8 cellular contexts compared by ENCODE assay signal in genomic region chr7:108181073-108181985, GRCh38. TPM values are rescaled to one million over a fixed set of nuclear protein-coding genes. Genes with fewer than 3 reads are reported as not detected.
DNase-seq lines count a peak whose midpoint lies in the region; ATAC-seq, FAIRE-seq and TF ChIP-seq lines count a peak whose summit lies in the region.

No MANE protein-coding gene starts in this region.

- peak; percentile 82 for TF ChIP-seq CTCF in CD14-positive monocyte (IDR thresholded peaks at IDR 0.05)
- peak; percentile 21 for TF ChIP-seq CTCF in GM20000 (IDR thresholded peaks at IDR 0.05; ENCODE audit: extremely low read depth, missing control alignments)
- peak; percentile 79 for TF ChIP-seq CTCF in psoas muscle (IDR thresholded peaks at IDR 0.05)

- WGBS in psoas muscle, 3 donors = 54 to 60% (median 58%) methylated on average over 8 of the region's 8 CpGs

- H3K4me3 Mint-ChIP-seq in CD14-positive monocyte = no peak overlapping the region

- ATAC-seq in psoas muscle (peak in 3 of 4 donors; percentile 42 to 60 (median 60)), GM21717 (IDR thresholded peaks at IDR 0.05; ENCODE audit: unreplicated experiment) (no peak)

- H3K27ac Mint-ChIP-seq in CD14-positive monocyte = no peak overlapping the region

- H3K27ac ChIP-seq in psoas muscle = no peak overlapping the region
- H3K27ac ChIP-seq in effector memory CD4-positive, alpha-beta T cell (ENCODE audit: insufficient read depth, low read length, poor library complexity, severe bottlenecking) = no peak overlapping the region

- no peaks in the 10 kb centered on the region for H3K9me3 ChIP-seq in psoas muscle
- no peaks in the 10 kb centered on the region for H3K9me3 ChIP-seq in effector memory CD4-positive, alpha-beta T cell (ENCODE audit: control insufficient read depth, low read length)

- no peaks in the 10 kb centered on the region for H3K36me3 ChIP-seq in psoas muscle (ENCODE audit: insufficient read depth in 1 of 2, low read depth in 1 of 2)
- no peaks in the 10 kb centered on the region for H3K36me3 ChIP-seq in effector memory CD4-positive, alpha-beta T cell (ENCODE audit: control insufficient read depth, insufficient read depth, low read length)

- peak; percentile 74 for FAIRE-seq in TTC549 (lab: Jason Lieb, UNC)

- H3K4me1 ChIP-seq in psoas muscle = no peaks in the 10 kb centered on the region
- no peaks in the 10 kb centered on the region for H3K4me1 ChIP-seq in effector memory CD4-positive, alpha-beta T cell (ENCODE audit: control insufficient read depth, insufficient read depth, low read length, poor library complexity, severe bottlenecking)

- no peaks in the 10 kb centered on the region for H3K36me3 Mint-ChIP-seq in CD14-positive monocyte

- H3K27me3 Mint-ChIP-seq in CD14-positive monocyte (ENCODE audit: low read depth in 3 of 3) = peaks cover 2 to 7% (median 4%) of the 10 kb centered on the region in 3 donors

- H3K4me3 ChIP-seq in psoas muscle = no peak overlapping the region
- H3K4me3 ChIP-seq in effector memory CD4-positive, alpha-beta T cell (ENCODE audit: insufficient read depth, low read depth, low read length, poor library complexity, severe bottlenecking) = no peak overlapping the region

- DNase-seq in CD14-positive monocyte (ENCODE audit: low spot score) (no peak), GM20000 (ENCODE audit: low spot score) (peak; percentile 42), NCI-H1417 treated with DMSO at 0.1 percent for 48 hours (lab: John Stamatoyannopoulos, UW) (peak; percentile 21), germinal center (ENCODE audit: low spot score) (peak; percentile 28), psoas muscle (no peak)
- no peak for DNase-seq in effector memory CD4-positive, alpha-beta T cell

- intact Hi-C loops in CD14-positive monocyte (cut with micrococcal nuclease) = loop anchor here in 1 of 2 donors (5.0 kb wide), 1 partner anchor 316 kb away; no protein-coding TSS in a partner anchor
- intact Hi-C loops in psoas muscle (cut with DNase I) = loop anchor here in 1 of 2 donors (10.0 kb wide), 1 partner anchor 313 kb away; no protein-coding TSS in a partner anchor

- no peaks in the 10 kb centered on the region for H3K9me3 Mint-ChIP-seq in CD14-positive monocyte

- no peaks in the 10 kb centered on the region for H3K27me3 ChIP-seq in psoas muscle (ENCODE audit: insufficient read depth in 3 of 3, low read length in 2 of 3)
- no peaks in the 10 kb centered on the region for H3K27me3 ChIP-seq in effector memory CD4-positive, alpha-beta T cell (replicated peaks; ENCODE audit: control insufficient read depth, insufficient read depth, low read length, poor library complexity, severe bottlenecking)

- no peaks in the 10 kb centered on the region for H3K4me1 Mint-ChIP-seq in CD14-positive monocyte

RNA-seq across cellular contexts. Expression of gene LAMB4, which starts 51.2 kb away (rescaled TPM):
- polyA plus RNA-seq in CD14-positive monocyte = not detected
- total RNA-seq in psoas muscle = under 1 TPM in 2 of 4 donors, not detected in 2; 0.27 to 0.51 TPM
- polyA plus RNA-seq in psoas muscle = under 1 TPM; 0.01 to 0.34 (median 0.27) TPM

Comparison
In these comparisons a context has a peak if more than half of its experiments do, and no peak if none do; other contexts are left out.
1. DNase-seq: peak in GM20000 (single experiment), NCI-H1417 treated with DMSO at 0.1 percent for 48 hours (single experiment) and germinal center (single experiment); none in CD14-positive monocyte (single experiment), psoas muscle (0 of 2) and effector memory CD4-positive, alpha-beta T cell (0 of 3).
2. CTCF ChIP-seq: peak in every context shown above with its lines; median percentile 82 in CD14-positive monocyte; 79 in psoas muscle; 21 in GM20000.